16 cellular contexts compared by ENCODE assay signal in genomic region chr19:995051-995827, GRCh38. TPM values are rescaled to one million over a fixed set of nuclear protein-coding genes. Genes with fewer than 3 reads are reported as not detected.
A peak's percentile ranks its signal among the peaks of the same experiment; 100 is the strongest.
DNase-seq lines count a peak whose midpoint lies in the region; ATAC-seq, FAIRE-seq and TF ChIP-seq lines count a peak whose summit lies in the region.
"Had no signal": no experiment of that assay in that cellular context is flagged by ENCODE, and none has a peak within 500 bp of the region (broad histone marks: within the 10 kb centered on the region; RNA-seq: fewer than 3 reads in every experiment).

No MANE protein-coding gene starts in this region.

- no peaks in the 10 kb centered on the region for H3F3A ChIP-seq in PC-3 (ENCODE audit: low read length, unreplicated experiment)

- H3K4me2 ChIP-seq in K562 (ENCODE audit: insufficient read depth, low read length) = no peak overlapping the region
- no peak overlapping the region for H3K4me2 ChIP-seq in PC-3 (ENCODE audit: low read length)

- intact Hi-C loops in K562 (cut with micrococcal nuclease) = no loop called here
- intact Hi-C loops in pancreas (cut with DNase I) = no loop called here
- intact Hi-C loops in PC-3 (cut with micrococcal nuclease) = no loop called here

- H3K9ac ChIP-seq in K562 (ENCODE audit: insufficient read depth in 1 of 2, low read depth in 2 of 2, low read length in 2 of 2) (0 out of 4 replicates have a peak overlapping the region, but pooled peaks of 1 of the 2 experiments have one; percentile 17), PC-3 (ENCODE audit: low read length) (no peak overlapping the region)

- H3K27me3 ChIP-seq in K562 (ENCODE audit: control insufficient read depth in 2 of 2, insufficient read depth in 2 of 2, low read length in 2 of 2) = no peaks in the 10 kb centered on the region
- peaks cover 0 to 11% (median 0%) of the 10 kb centered on the region in 4 donors for H3K27me3 ChIP-seq in pancreas
- no peaks in the 10 kb centered on the region; the same call in 1 of the 2 replicates for H3K27me3 ChIP-seq in PC-3 (ENCODE audit: low read length)

- no peak for TF ChIP-seq CTCF in K562 (IDR thresholded peaks at IDR 0.05 in 2 of 3, conservative IDR thresholded peaks at IDR 0.05 in 1 of 3; ENCODE audit: insufficient read depth in 2 of 3, low read depth in 1 of 3, low read length in 3 of 3)
- TF ChIP-seq CTCF in pancreas (IDR thresholded peaks at IDR 0.05) = no peak
- TF ChIP-seq CTCF in PC-3 (conservative IDR thresholded peaks at IDR 0.05; ENCODE audit: low read depth, low read length) = no peak

- H4K20me1 ChIP-seq in K562 (replicated peaks; ENCODE audit: control insufficient read depth, insufficient read depth, low read length) (no peaks in the 10 kb centered on the region; the same call in 1 of the 2 replicates), PC-3 (ENCODE audit: low read length) (no peaks in the 10 kb centered on the region)

- peaks cover 27% of the 10 kb centered on the region for H3K27me3 Mint-ChIP-seq in activated CD4-positive, alpha-beta T cell treated with anti-CD3 and anti-CD28 coated beads, Interleukin-2, amount 10 ng/mL, durations not matched to agents 7 days and 5 days

- H3K9me2 ChIP-seq in PC-3 (replicated peaks; ENCODE audit: low read length) = no peaks in the 10 kb centered on the region

- H3K27ac ChIP-seq in K562 (ENCODE audit: extremely low read depth, low read depth, low read length) (no peak overlapping the region), pancreas (peak overlapping the region in 1 of 4 donors; percentile 11), PC-3 (ENCODE audit: low read length) (no peak overlapping the region)

- H3K4me1 Mint-ChIP-seq in activated CD4-positive, alpha-beta T cell treated with anti-CD3 and anti-CD28 coated beads, Interleukin-2, amount 10 ng/mL, durations not matched to agents 7 days and 5 days = peaks cover 10% of the 10 kb centered on the region

- in situ Hi-C loops in K562 (cut with MboI) = no loop called here

- H2AFZ ChIP-seq in K562 (ENCODE audit: low read depth, low read length) (no peak overlapping the region), PC-3 (ENCODE audit: low read length) (no peak overlapping the region)

- no peak overlapping the region for H3K27ac Mint-ChIP-seq in activated CD4-positive, alpha-beta T cell treated with anti-CD3 and anti-CD28 coated beads, Interleukin-2, amount 10 ng/mL, durations not matched to agents 7 days and 5 days
- H3K27ac Mint-ChIP-seq: activated CD4-positive, alpha-beta memory T cell treated with anti-CD3 and anti-CD28 coated beads, Interleukin-2, amount 10 ng/mL, durations not matched to agents 7 days and 5 days; activated naive CD8-positive, alpha-beta T cell treated with anti-CD3 and anti-CD28 coated beads, Interleukin-2, amount 10 ng/mL, durations not matched to agents 7 days and 5 days; activated T-cell treated with anti-CD3 and anti-CD28 coated beads, Interleukin-2, amount 50 U/mL, for 72 hours; H9; nephron had no signal

- DNase-seq in DMS79 treated with DMSO at 0.1 percent for 48 hours (lab: John Stamatoyannopoulos, UW) (peak; percentile 80), NCI-H2171 (lab: John Stamatoyannopoulos, UW) (peak; percentile 22), K562 (ENCODE audit: extremely low read depth in 1 of 4, low spot score in 3 of 4) (no peak), pancreas (peak in 3 of 6 donors; percentile 33 to 88 (median 42)), COR-L47 (lab: John Stamatoyannopoulos, UW) (no peak), PC-3 (no peak)
- no peak for DNase-seq in stimulated activated CD4-positive, alpha-beta T cell treated with anti-CD3 and anti-CD28 coated beads, Interleukin-4, amount 100 ng/mL, for 1 hour
- no peak for DNase-seq in activated CD4-positive, alpha-beta T cell treated with anti-CD3 and anti-CD28 coated beads, Interleukin-2, amount 10 ng/mL, durations not matched to agents 7 days and 5 days
- DNase-seq: activated CD4-positive, alpha-beta memory T cell treated with anti-CD3 and anti-CD28 coated beads, Interleukin-2, amount 10 ng/mL, durations not matched to agents 7 days and 5 days; activated naive CD8-positive, alpha-beta T cell treated with anti-CD3 and anti-CD28 coated beads, Interleukin-2, amount 10 ng/mL, durations not matched to agents 7 days and 5 days; activated T-cell treated with anti-CD3 and anti-CD28 coated beads, Interleukin-2, amount 50 U/mL, for 72 hours; H9; mammary epithelial cell had no signal

- H3K4me1 ChIP-seq in K562 (replicated peaks in 1 of 2; ENCODE audit: control insufficient read depth in 2 of 2, insufficient read depth in 2 of 2, low read length in 2 of 2) = peaks cover 13 to 77% of the 10 kb centered on the region in 2 experiments; a peak in 4 of 5 replicates
- H3K4me1 ChIP-seq in pancreas = no peaks in the 10 kb centered on the region
- peaks cover 8% of the 10 kb centered on the region for H3K4me1 ChIP-seq in PC-3 (ENCODE audit: insufficient read depth, low read length)

- no peak for TF ChIP-seq POLR2A in K562 (conservative IDR thresholded peaks at IDR 0.05)

- H3K9me3 ChIP-seq in K562 (replicated peaks; ENCODE audit: control insufficient read depth, insufficient read depth, low read depth, low read length) = no peaks in the 10 kb centered on the region
- H3K9me3 ChIP-seq in pancreas = no peaks in the 10 kb centered on the region
- H3K9me3 ChIP-seq in PC-3 (ENCODE audit: low read length) = no peaks in the 10 kb centered on the region

- H3K4me3 Mint-ChIP-seq in activated CD4-positive, alpha-beta T cell treated with anti-CD3 and anti-CD28 coated beads, Interleukin-2, amount 10 ng/mL, durations not matched to agents 7 days and 5 days = no peak overlapping the region
- H3K4me3 Mint-ChIP-seq: activated CD4-positive, alpha-beta memory T cell treated with anti-CD3 and anti-CD28 coated beads, Interleukin-2, amount 10 ng/mL, durations not matched to agents 7 days and 5 days; activated naive CD8-positive, alpha-beta T cell treated with anti-CD3 and anti-CD28 coated beads, Interleukin-2, amount 10 ng/mL, durations not matched to agents 7 days and 5 days; H9; nephron had no signal

- 80% methylated on average over 24 of the region's 26 CpGs for WGBS in K562 (ENCODE audit: insufficient coverage, low coverage, missing lambda C conversion rate)
- WGBS in pancreas, 2 donors = 55 to 61% methylated on average over 26 of the region's 26 CpGs

- H3K9me3 Mint-ChIP-seq in activated CD4-positive, alpha-beta T cell treated with anti-CD3 and anti-CD28 coated beads, Interleukin-2, amount 10 ng/mL, durations not matched to agents 7 days and 5 days = no peaks in the 10 kb centered on the region
- H3K9me3 Mint-ChIP-seq: activated CD4-positive, alpha-beta memory T cell treated with anti-CD3 and anti-CD28 coated beads, Interleukin-2, amount 10 ng/mL, durations not matched to agents 7 days and 5 days; activated naive CD8-positive, alpha-beta T cell treated with anti-CD3 and anti-CD28 coated beads, Interleukin-2, amount 10 ng/mL, durations not matched to agents 7 days and 5 days; activated T-cell treated with anti-CD3 and anti-CD28 coated beads, Interleukin-2, amount 50 U/mL, for 72 hours; H9; nephron had no signal

- no peak for TF ChIP-seq EP300 in K562 (IDR thresholded peaks at IDR 0.05; ENCODE audit: low read length)

- CTCF ChIA-PET in K562 (lab: Yijun Ruan, JAX; ENCODE audit: low intra/inter-chr PET ratio) (no interaction called here), PC-3 (lab: Charles Lee) (no interaction called here)
- CTCF ChIA-PET in activated CD4-positive, alpha-beta T cell treated with anti-CD3 and anti-CD28 coated beads, Interleukin-2, amount 10 ng/mL, durations not matched to agents 7 days and 5 days (lab: Charles Lee) = interaction anchor here (0.7 kb wide), 1 partner anchor 74 kb away, joined by 4 read pairs; no protein-coding TSS in a partner anchor

- POLR2A ChIA-PET in K562 (lab: Yijun Ruan, JAX) (interaction anchor here (0.6 to 2.8 kb wide), 4 partner anchors 11 to 212 kb away, joined by 3 to 10 read pairs (median 4); partner anchors contain the start of gene WDR18), PC-3 (lab: Charles Lee; ENCODE audit: unreplicated experiment) (no interaction called here)
- POLR2A ChIA-PET in activated CD4-positive, alpha-beta T cell treated with anti-CD3 and anti-CD28 coated beads, Interleukin-2, amount 10 ng/mL, durations not matched to agents 7 days and 5 days (lab: Charles Lee) = no interaction called here

- no peaks in the 10 kb centered on the region for H3K79me2 ChIP-seq in K562 (ENCODE audit: control insufficient read depth, insufficient read depth, low read length)
- H3K79me2 ChIP-seq in PC-3 (ENCODE audit: low read length) = no peaks in the 10 kb centered on the region

- BruUV-seq in K562 (replicated peaks; lab: Mats Ljungman, UMichigan) (no TSS peak), PC-3 (replicated peaks; lab: Mats Ljungman, UMichigan) (no TSS peak)

- H3K9me1 ChIP-seq in K562 (ENCODE audit: control insufficient read depth, insufficient read depth, low read length) = peaks cover 6% of the 10 kb centered on the region

- FAIRE-seq in K562 (lab: Jason Lieb, UNC) (no peak), pancreas (lab: Jason Lieb, UNC) (no peak)

- H3K4me3 ChIP-seq in K562 (no peak overlapping the region), pancreas (no peak overlapping the region), PC-3 (ENCODE audit: low read length) (no peak overlapping the region)

- ATAC-seq in K562 (no peak), pancreas (peak in 3 of 4 donors; percentile 12 to 57 (median 39)), PC-3 (no peak)
- ATAC-seq: activated T-cell treated with anti-CD3 and anti-CD28 coated beads, Interleukin-2, amount 50 U/mL, for 72 hours had no signal

- peaks cover 47% of the 10 kb centered on the region; the same call in 2 of the 3 replicates for H3K36me3 ChIP-seq in K562 (ENCODE audit: control insufficient read depth, insufficient read depth, low read length)
- no peaks in the 10 kb centered on the region for H3K36me3 ChIP-seq in pancreas
- no peaks in the 10 kb centered on the region; the same call in 1 of the 2 replicates for H3K36me3 ChIP-seq in PC-3 (ENCODE audit: low read depth, low read length)

- no peak for TF ChIP-seq RAD21 in K562 (CRISPR knock-in tag; conservative IDR thresholded peaks at IDR 0.05 in 1 of 2, IDR thresholded peaks at IDR 0.05 in 1 of 2)

- peaks cover 7% of the 10 kb centered on the region for H3K36me3 Mint-ChIP-seq in activated CD4-positive, alpha-beta T cell treated with anti-CD3 and anti-CD28 coated beads, Interleukin-2, amount 10 ng/mL, durations not matched to agents 7 days and 5 days (ENCODE audit: low read depth)

RNA-seq across cellular contexts. Expression of gene GRIN3B, which starts 5.0 kb away (rescaled TPM):
- 0.32 and 0.88 TPM in 2 replicates for total RNA-seq in K562 (2011; cell fraction: chromatin; rRNA removed; ENCODE audit: low replicate concordance)
- total RNA-seq in K562 (2011; cell fraction: nucleolus; rRNA removed) = 1.3 and 2.9 TPM in 2 replicates
- 0.29 and 0.46 TPM in 2 replicates for total RNA-seq in K562 (2011; cell fraction: nucleoplasm; rRNA removed)
- total RNA-seq in K562 (2014; rRNA removed) = 0.95 TPM in 1 of 2 replicates, not detected in the other
- total RNA-seq in K562 (2014; rRNA removed; fragmentation: Illumina TruSeq; extraction: Trizol) = not detected in 2 replicates
- total RNA-seq in K562 (2015; rRNA removed; fragmentation: Illumina TruSeq; extraction: Trizol) = not detected in 2 replicates
- total RNA-seq in K562 (2021) = 0.51 TPM in 1 of 2 replicates, not detected in the other
- polyA plus RNA-seq in K562 (2011; rRNA removed) = 0.06 and 0.23 TPM in 2 replicates
- polyA plus RNA-seq in K562 (2011; cell fraction: cytosol; rRNA removed) = 0.31 and 0.53 TPM in 2 replicates
- polyA plus RNA-seq in K562 (2011; cell fraction: nucleus; rRNA removed) = 2.2 and 2.5 TPM in 2 replicates
- 0.12 and 0.51 TPM in 2 replicates for polyA plus RNA-seq in K562 (2012)
- polyA plus RNA-seq in K562 (2014; fragmentation: Illumina TruSeq; extraction: Trizol) = not detected in 2 replicates
- polyA plus RNA-seq in K562 (2014; fragmentation: Nextera tagmentation; extraction: Ambion mirVana) = not detected
- 0.15 and 0.19 TPM in 2 replicates for polyA plus RNA-seq in K562 (2014; rRNA removed)
- 0.06 TPM in 1 of 2 replicates, not detected in the other for polyA minus RNA-seq in K562 (2011; rRNA and poly(A)+ RNA removed)
- polyA minus RNA-seq in K562 (2011; cell fraction: cytosol; rRNA and poly(A)+ RNA removed) = not detected in 2 replicates
- 0.40 and 1.4 TPM in 2 replicates for polyA minus RNA-seq in K562 (2011; cell fraction: nucleus; rRNA and poly(A)+ RNA removed)
- not detected for total RNA-seq in pancreas
- polyA plus RNA-seq in pancreas = under 1 TPM; 0.08 to 0.09 TPM
- total RNA-seq in activated CD4-positive, alpha-beta T cell treated with anti-CD3 and anti-CD28 coated beads, Interleukin-2, amount 10 ng/mL, durations not matched to agents 7 days and 5 days = not detected
- total RNA-seq in PC-3 (2014; rRNA removed) = 0.63 and 0.69 TPM in 2 replicates
- total RNA-seq: activated naive CD8-positive, alpha-beta T cell treated with anti-CD3 and anti-CD28 coated beads, Interleukin-2, amount 10 ng/mL, durations not matched to agents 7 days and 5 days; NCI-H460; subcutaneous adipose tissue had no signal

RNA-seq across cellular contexts. Expression of gene WDR18, which starts 11.1 kb away (rescaled TPM):
- 32.2 and 119 TPM in 2 replicates for total RNA-seq in K562 (2011; cell fraction: chromatin; rRNA removed; ENCODE audit: low replicate concordance)
- 140 and 174 TPM in 2 replicates for total RNA-seq in K562 (2011; cell fraction: nucleolus; rRNA removed)
- total RNA-seq in K562 (2011; cell fraction: nucleoplasm; rRNA removed) = 50.0 and 55.1 TPM in 2 replicates
- total RNA-seq in K562 (2014; rRNA removed) (181 and 210 TPM in 2 replicates), K562 (2014; rRNA removed; fragmentation: Illumina TruSeq; extraction: Trizol) (13.0 and 15.5 TPM in 2 replicates), K562 (2015; rRNA removed; fragmentation: Illumina TruSeq; extraction: Trizol) (37.6 and 45.0 TPM in 2 replicates), K562 (2021) (128 and 134 TPM in 2 replicates), pancreas (10 to 100 TPM; 12.3 to 26.2 (median 19.0) TPM), PC-3 (2014; rRNA removed) (56.7 and 99.6 TPM in 2 replicates)
- polyA plus RNA-seq in K562 (2011; rRNA removed) (30.1 and 47.8 TPM in 2 replicates), K562 (2014; fragmentation: Illumina TruSeq; extraction: Trizol) (16.3 and 52.9 TPM in 2 replicates), K562 (2014; fragmentation: Nextera tagmentation; extraction: Ambion mirVana) (1 to 10 TPM in 1 of 2 experiments, under 1 TPM in 1; 0.65 to 1.1 TPM), K562 (2014; rRNA removed) (106 and 130 TPM in 2 replicates), pancreas (10 to 100 TPM; 75.1 to 84.8 TPM)
- 62.1 and 244 TPM in 2 replicates for polyA plus RNA-seq in K562 (2011; cell fraction: cytosol; rRNA removed)
- polyA plus RNA-seq in K562 (2011; cell fraction: nucleus; rRNA removed) = 137 and 203 TPM in 2 replicates
- 73.6 and 92.2 TPM in 2 replicates for polyA plus RNA-seq in K562 (2012)
- 17.0 and 26.0 TPM in 2 replicates for polyA minus RNA-seq in K562 (2011; rRNA and poly(A)+ RNA removed)
- polyA minus RNA-seq in K562 (2011; cell fraction: cytosol; rRNA and poly(A)+ RNA removed) = 90.0 and 91.8 TPM in 2 replicates
- 52.1 and 52.4 TPM in 2 replicates for polyA minus RNA-seq in K562 (2011; cell fraction: nucleus; rRNA and poly(A)+ RNA removed)
- total RNA-seq in activated CD4-positive, alpha-beta T cell treated with anti-CD3 and anti-CD28 coated beads, Interleukin-2, amount 10 ng/mL, durations not matched to agents 7 days and 5 days = 10 to 100 TPM; 39.2 to 49.2 TPM

RNA-seq across cellular contexts. Expression of gene TMEM259, which starts 25.7 kb away (rescaled TPM):
- total RNA-seq in K562 (2011; cell fraction: chromatin; rRNA removed; ENCODE audit: low replicate concordance) = 157 and 512 TPM in 2 replicates
- 498 and 541 TPM in 2 replicates for total RNA-seq in K562 (2011; cell fraction: nucleolus; rRNA removed)
- total RNA-seq in K562 (2011; cell fraction: nucleoplasm; rRNA removed) = 251 and 289 TPM in 2 replicates
- total RNA-seq in K562 (2014; rRNA removed) (135 and 169 TPM in 2 replicates), K562 (2014; rRNA removed; fragmentation: Illumina TruSeq; extraction: Trizol) (13.4 and 18.5 TPM in 2 replicates), K562 (2015; rRNA removed; fragmentation: Illumina TruSeq; extraction: Trizol) (59.7 and 60.9 TPM in 2 replicates), K562 (2021) (176 and 193 TPM in 2 replicates), pancreas (10 to 100 TPM; 65.9 to 99.1 (median 83.7) TPM), PC-3 (2014; rRNA removed) (136 and 162 TPM in 2 replicates)
- polyA plus RNA-seq in K562 (2011; rRNA removed) (83.2 and 158 TPM in 2 replicates), K562 (2014; fragmentation: Illumina TruSeq; extraction: Trizol) (63.6 and 79.5 TPM in 2 replicates), K562 (2014; fragmentation: Nextera tagmentation; extraction: Ambion mirVana) (under 1 TPM; 0.52 to 0.57 TPM), K562 (2014; rRNA removed) (225 and 231 TPM in 2 replicates), pancreas (100 to 1,000 TPM; 385 to 448 TPM)
- polyA plus RNA-seq in K562 (2011; cell fraction: cytosol; rRNA removed) = 163 and 311 TPM in 2 replicates
- polyA plus RNA-seq in K562 (2011; cell fraction: nucleus; rRNA removed) = 1,374 and 1,890 TPM in 2 replicates
- polyA plus RNA-seq in K562 (2012) = 118 and 187 TPM in 2 replicates
- polyA minus RNA-seq in K562 (2011; rRNA and poly(A)+ RNA removed) = 18.2 and 31.6 TPM in 2 replicates
- polyA minus RNA-seq in K562 (2011; cell fraction: cytosol; rRNA and poly(A)+ RNA removed) = 42.1 and 50.9 TPM in 2 replicates
- 105 and 111 TPM in 2 replicates for polyA minus RNA-seq in K562 (2011; cell fraction: nucleus; rRNA and poly(A)+ RNA removed)
- total RNA-seq in activated CD4-positive, alpha-beta T cell treated with anti-CD3 and anti-CD28 coated beads, Interleukin-2, amount 10 ng/mL, durations not matched to agents 7 days and 5 days = 100 to 1,000 TPM; 183 to 195 TPM

RNA-seq across cellular contexts. Expression of gene RNU6-2, which starts 26.1 kb away (rescaled TPM):
- not detected in 2 replicates for total RNA-seq in K562 (2011; cell fraction: chromatin; rRNA removed; ENCODE audit: low replicate concordance)
- not detected in 2 replicates for total RNA-seq in K562 (2011; cell fraction: nucleolus; rRNA removed)
- total RNA-seq in K562 (2011; cell fraction: nucleoplasm; rRNA removed) = not detected in 2 replicates
- not detected in 2 replicates for total RNA-seq in K562 (2014; rRNA removed)
- not detected in 2 replicates for total RNA-seq in K562 (2014; rRNA removed; fragmentation: Illumina TruSeq; extraction: Trizol)
- not detected in 2 replicates for total RNA-seq in K562 (2015; rRNA removed; fragmentation: Illumina TruSeq; extraction: Trizol)
- total RNA-seq in K562 (2021) = not detected in 2 replicates
- polyA plus RNA-seq in K562 (2011; rRNA removed) = not detected in 2 replicates
- polyA plus RNA-seq in K562 (2011; cell fraction: cytosol; rRNA removed) = not detected in 2 replicates
- not detected in 2 replicates for polyA plus RNA-seq in K562 (2011; cell fraction: nucleus; rRNA removed)
- not detected in 2 replicates for polyA plus RNA-seq in K562 (2012)
- polyA plus RNA-seq in K562 (2014; fragmentation: Illumina TruSeq; extraction: Trizol) = not detected in 2 replicates
- polyA plus RNA-seq in K562 (2014; fragmentation: Nextera tagmentation; extraction: Ambion mirVana) = not detected
- polyA plus RNA-seq in K562 (2014; rRNA removed) = not detected in 2 replicates
- under 0.01 TPM in 2 replicates for polyA minus RNA-seq in K562 (2011; rRNA and poly(A)+ RNA removed)
- polyA minus RNA-seq in K562 (2011; cell fraction: cytosol; rRNA and poly(A)+ RNA removed) = 667 TPM in 1 of 2 replicates, not detected in the other
- polyA minus RNA-seq in K562 (2011; cell fraction: nucleus; rRNA and poly(A)+ RNA removed) = under 0.01 TPM in 1 of 2 replicates, not detected in the other
- total RNA-seq in pancreas = not detected
- polyA plus RNA-seq in pancreas = not detected
- not detected for total RNA-seq in activated CD4-positive, alpha-beta T cell treated with anti-CD3 and anti-CD28 coated beads, Interleukin-2, amount 10 ng/mL, durations not matched to agents 7 days and 5 days
- not detected in 2 replicates for total RNA-seq in PC-3 (2014; rRNA removed)
- total RNA-seq: activated CD4-positive, alpha-beta memory T cell treated with anti-CD3 and anti-CD28 coated beads, Interleukin-2, amount 10 ng/mL, durations not matched to agents 7 days and 5 days; activated naive CD8-positive, alpha-beta T cell treated with anti-CD3 and anti-CD28 coated beads, Interleukin-2, amount 10 ng/mL, durations not matched to agents 7 days and 5 days; activated T-cell treated with anti-CD3 and anti-CD28 coated beads, Interleukin-2, amount 50 U/mL, for 72 hours; H9; mammary epithelial cell; NCI-H460; subcutaneous adipose tissue had no signal
- polyA plus RNA-seq: mammary epithelial cell had no signal

RNA-seq across cellular contexts. Expression of gene CNN2, which starts 31.2 kb away (rescaled TPM):
- total RNA-seq in K562 (2011; cell fraction: chromatin; rRNA removed; ENCODE audit: low replicate concordance) = 25.1 and 70.9 TPM in 2 replicates
- 40.8 and 41.4 TPM in 2 replicates for total RNA-seq in K562 (2011; cell fraction: nucleolus; rRNA removed)
- 34.4 and 52.1 TPM in 2 replicates for total RNA-seq in K562 (2011; cell fraction: nucleoplasm; rRNA removed)
- total RNA-seq in K562 (2014; rRNA removed) (82.3 and 124 TPM in 2 replicates), K562 (2014; rRNA removed; fragmentation: Illumina TruSeq; extraction: Trizol) (33.7 and 45.6 TPM in 2 replicates), K562 (2015; rRNA removed; fragmentation: Illumina TruSeq; extraction: Trizol) (52.7 and 54.9 TPM in 2 replicates), K562 (2021) (161 and 174 TPM in 2 replicates), pancreas (10 to 100 TPM; 46.4 to 73.8 (median 56.2) TPM), PC-3 (2014; rRNA removed) (97.9 and 107 TPM in 2 replicates)
- polyA plus RNA-seq in K562 (2011; rRNA removed) (36.4 and 61.3 TPM in 2 replicates), K562 (2014; fragmentation: Illumina TruSeq; extraction: Trizol) (123 and 158 TPM in 2 replicates), K562 (2014; fragmentation: Nextera tagmentation; extraction: Ambion mirVana) (10 to 100 TPM; 12.1 to 12.8 TPM), K562 (2014; rRNA removed) (71.3 and 73.3 TPM in 2 replicates), pancreas (10 to 100 TPM; 20.4 to 40.9 TPM)
- polyA plus RNA-seq in K562 (2011; cell fraction: cytosol; rRNA removed) = 82.9 and 105 TPM in 2 replicates
- 42.5 and 55.7 TPM in 2 replicates for polyA plus RNA-seq in K562 (2011; cell fraction: nucleus; rRNA removed)
- 82.7 and 152 TPM in 2 replicates for polyA plus RNA-seq in K562 (2012)
- 45.8 and 50.7 TPM in 2 replicates for polyA minus RNA-seq in K562 (2011; rRNA and poly(A)+ RNA removed)
- 132 and 161 TPM in 2 replicates for polyA minus RNA-seq in K562 (2011; cell fraction: cytosol; rRNA and poly(A)+ RNA removed)
- 9.0 and 15.9 TPM in 2 replicates for polyA minus RNA-seq in K562 (2011; cell fraction: nucleus; rRNA and poly(A)+ RNA removed)
- 100 to 1,000 TPM; 558 to 580 TPM for total RNA-seq in activated CD4-positive, alpha-beta T cell treated with anti-CD3 and anti-CD28 coated beads, Interleukin-2, amount 10 ng/mL, durations not matched to agents 7 days and 5 days

Comparison
In these comparisons a context has a peak if more than half of its experiments do, and no peak if none do; other contexts are left out.
1. DNase-seq: peak in DMS79 treated with DMSO at 0.1 percent for 48 hours (single experiment) and NCI-H2171 (single experiment); none in K562 (0 of 4), stimulated activated CD4-positive, alpha-beta T cell treated with anti-CD3 and anti-CD28 coated beads, Interleukin-4, amount 100 ng/mL, for 1 hour (single experiment), COR-L47 (single experiment), activated CD4-positive, alpha-beta T cell treated with anti-CD3 and anti-CD28 coated beads, Interleukin-2, amount 10 ng/mL, durations not matched to agents 7 days and 5 days (single experiment) and PC-3 (single experiment).
2. ATAC-seq: peak in pancreas (3 of 4); none in K562 (single experiment) and PC-3 (single experiment).